Comparison of ENCODE assay signal across 1 cellular context in genomic region chr2:166572958-166573357, GRCh38.
TF ChIP-seq lines count a peak whose summit lies in the region.

No MANE protein-coding gene starts in this region.

TF ChIP-seq in neural cell, 6 proteins besides CTCF, POLR2A, EP300 and RAD21 (continued from another document):
- TF ChIP-seq REST (IDR thresholded peaks at IDR 0.05; ENCODE audit: borderline replicate concordance) (no peak), POLR2AphosphoS5 (IDR thresholded peaks at IDR 0.05) (no peak)
TF ChIP-seq in neural cell: peak in this region for 0.
